31 cellular contexts compared by ENCODE assay signal in the genomic region with DNA sequence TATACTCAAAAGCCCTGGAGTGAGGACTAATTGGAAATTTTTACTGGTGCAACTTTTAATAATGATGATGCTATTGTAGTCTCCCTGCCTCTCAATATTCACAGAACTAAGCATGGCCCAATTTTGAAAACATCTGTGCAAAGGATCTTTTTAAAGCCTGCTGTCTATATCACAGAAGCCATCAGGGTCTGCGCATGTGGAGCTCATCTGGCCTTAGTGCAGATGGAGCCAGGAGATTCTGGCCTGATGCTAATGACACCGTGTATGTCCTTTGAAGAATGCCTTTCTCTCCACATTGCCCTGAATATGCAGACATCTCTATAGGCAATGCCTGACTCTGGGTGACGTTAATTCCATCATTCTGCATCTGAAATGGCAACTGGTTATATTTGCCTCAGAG.
"Had no signal": no experiment of that assay in that cellular context is flagged by ENCODE, and none has a peak within 500 bp of the region (broad histone marks: within the 10 kb centered on the region; RNA-seq: fewer than 3 reads in every experiment).

No MANE protein-coding gene starts in this region.

- DNase-seq: activated effector memory CD4-positive, alpha-beta T cell treated with anti-CD3 and anti-CD28 coated beads, Interleukin-2, amount 50 U/mL, for 16 hours; activated effector memory CD4-positive, alpha-beta T cell treated with Interleukin-2 at 50 U/mL for 16 hours; activated gamma-delta T cell; activated gamma-delta T cell treated with Interleukin-2 at 50 U/mL for 16 hours; activated naive CD4-positive, alpha-beta T cell; activated naive CD4-positive, alpha-beta T cell treated with anti-CD3 and anti-CD28 coated beads for 36 hours; activated naive CD4-positive, alpha-beta T cell treated with anti-CD3 and anti-CD28 coated beads, Interleukin-2, amount 10 ng/mL, durations not matched to agents 7 days and 5 days; activated naive CD4-positive, alpha-beta T cell treated with anti-CD3 and anti-CD28 coated beads, Interleukin-2, amount 50 U/mL, for 16 hours; activated naive CD4-positive, alpha-beta T cell treated with Interleukin-2 at 50 U/mL for 16 hours; activated naive CD8-positive, alpha-beta T cell treated with anti-CD3 and anti-CD28 coated beads for 36 hours; activated naive CD8-positive, alpha-beta T cell treated with anti-CD3 and anti-CD28 coated beads, Interleukin-2, amount 10 ng/mL, durations not matched to agents 7 days and 5 days; activated naive CD8-positive, alpha-beta T cell treated with anti-CD3 and anti-CD28 coated beads, Interleukin-2, amount 50 U/mL, for 24 hours; activated T-cell treated with anti-CD3 and anti-CD28 coated beads, Interleukin-2, amount 50 U/mL, for 24 hours; activated T-cell treated with anti-CD3 and anti-CD28 coated beads, Interleukin-2, amount 50 U/mL, for 4 hours; activated T-cell treated with anti-CD3 and anti-CD28 coated beads, Interleukin-2, amount 50 U/mL, for 48 hours; activated T-cell treated with anti-CD3 and anti-CD28 coated beads, Interleukin-2, amount 50 U/mL, for 72 hours; adrenal gland; amniotic stem cell; amygdala; anterior cingulate cortex; aorta; body of pancreas; brain microvascular endothelial cell; caudate nucleus; central memory CD4-positive, alpha-beta T cell; cerebellar nuclear complex had no signal

- H3K27me3 ChIP-seq: adrenal gland, ascending aorta, body of pancreas, brain microvascular endothelial cell, breast epithelium, cardiac muscle cell had no signal

- H3K27ac ChIP-seq: adrenal gland, ascending aorta, body of pancreas, brain microvascular endothelial cell, breast epithelium, cardiac muscle cell had no signal

- H3K9me3 ChIP-seq: adrenal gland, ascending aorta, body of pancreas, breast epithelium had no signal

- H3K36me3 ChIP-seq: adrenal gland, ascending aorta, brain microvascular endothelial cell, breast epithelium, cardiac muscle cell had no signal

- ATAC-seq: activated naive CD4-positive, alpha-beta T cell treated with anti-CD3 and anti-CD28 coated beads, Interleukin-2, amount 50 U/mL, for 72 hours; activated naive CD8-positive, alpha-beta T cell treated with anti-CD3 and anti-CD28 coated beads, Interleukin-2, amount 50 U/mL, for 24 hours; activated T-cell treated with anti-CD3 and anti-CD28 coated beads, Interleukin-2, amount 50 U/mL, for 4 hours; activated T-cell treated with anti-CD3 and anti-CD28 coated beads, Interleukin-2, amount 50 U/mL, for 72 hours; activated T-helper 17 cell treated with anti-CD3 and anti-CD28 coated beads, Interleukin-2, amount 50 U/mL, for 72 hours; body of pancreas had no signal

- H3K4me1 ChIP-seq: adrenal gland, ascending aorta, body of pancreas, breast epithelium had no signal

- H3K4me3 ChIP-seq: adrenal gland, ascending aorta, body of pancreas, breast epithelium, cardiac muscle cell had no signal
